In genomic region chr9:113522858-113523257, GRCh38 we compare ENCODE assay signal across 10 cellular contexts. TPM values are rescaled to one million over a fixed set of nuclear protein-coding genes. Genes with fewer than 3 reads are reported as not detected.
DNase-seq lines count a peak whose midpoint lies in the region; ATAC-seq and TF ChIP-seq lines count a peak whose summit lies in the region.
"Had no signal": no experiment of that assay in that cellular context is flagged by ENCODE, and none has a peak within 500 bp of the region (broad histone marks: within the 10 kb centered on the region; RNA-seq: fewer than 3 reads in every experiment).

No MANE protein-coding gene starts in this region.

- TF ChIP-seq EP300 in gastroesophageal sphincter (IDR thresholded peaks at IDR 0.05) (no peak), stomach (IDR thresholded peaks at IDR 0.05) (no peak)

- peak overlapping the region; percentile 4 to 84 (median 72) for H3K27ac ChIP-seq in gastroesophageal sphincter
- peak overlapping the region in 4 of 5 donors; percentile 36 to 80 (median 67) for H3K27ac ChIP-seq in stomach
- H3K27ac ChIP-seq: body of pancreas had no signal

- H3K4me3 ChIP-seq in gastroesophageal sphincter (no peak overlapping the region), stomach (no peak overlapping the region)
- H3K4me3 ChIP-seq: body of pancreas had no signal

- no peaks in the 10 kb centered on the region for H3K27me3 ChIP-seq in gastroesophageal sphincter
- H3K27me3 ChIP-seq in stomach: no peaks in the 10 kb centered on the region
- H3K27me3 ChIP-seq: body of pancreas had no signal

- no CpG with 5 or more reads among the region's 8 CpGs for WGBS in gastroesophageal sphincter (ENCODE audit: low coverage in 1 of 2), 2 donors
- 69 to 92% (median 89%) methylated on average over 2 to 8 of the region's 8 CpGs for WGBS in stomach, 5 donors

- ATAC-seq in GM19397 (IDR thresholded peaks at IDR 0.05; ENCODE audit: unreplicated experiment) (peak; percentile 7), HG03571 (IDR thresholded peaks at IDR 0.05; ENCODE audit: unreplicated experiment) (peak; percentile 1), gastroesophageal sphincter (no peak)
- ATAC-seq: body of pancreas had no signal

- intact Hi-C loops in stomach (cut with DNase I; ENCODE audit: low total_unique reads): no loop called here

- H3K36me3 ChIP-seq in gastroesophageal sphincter: peaks cover 0 to 17% of the 10 kb centered on the region in 2 donors
- peaks cover 0 to 20% (median 12%) of the 10 kb centered on the region in 4 donors for H3K36me3 ChIP-seq in stomach

- peaks cover 16 to 97% (median 43%) of the 10 kb centered on the region in 3 donors for H3K4me1 ChIP-seq in gastroesophageal sphincter
- H3K4me1 ChIP-seq in stomach: peaks cover 52 to 88% (median 69%) of the 10 kb centered on the region in 4 donors

- DNase-seq in stomach: no peak
- DNase-seq in iPS-NIHi11 (ENCODE audit: low spot score): no peak
- DNase-seq in NOMO-1 treated with DMSO at 0.1 percent for 48 hours (lab: John Stamatoyannopoulos, UW; ENCODE audit: unreplicated experiment): no peak
- no peak for DNase-seq in SHP77 (lab: John Stamatoyannopoulos, UW)
- DNase-seq: body of pancreas, GOT3, NCI-H510A had no signal

- no peaks in the 10 kb centered on the region for H3K9me3 ChIP-seq in gastroesophageal sphincter
- H3K9me3 ChIP-seq in stomach: no peaks in the 10 kb centered on the region
- H3K9me3 ChIP-seq: body of pancreas had no signal

- TF ChIP-seq POLR2A in gastroesophageal sphincter (IDR thresholded peaks at IDR 0.05) (no peak), stomach (IDR thresholded peaks at IDR 0.05) (no peak)

- no peak for TF ChIP-seq CTCF in gastroesophageal sphincter (IDR thresholded peaks at IDR 0.05)
- no peak for TF ChIP-seq CTCF in stomach (IDR thresholded peaks at IDR 0.05)

RNA-seq across cellular contexts. Expression of gene RGS3, which starts 59.3 kb away (rescaled TPM):
- total RNA-seq in gastroesophageal sphincter (100 to 1,000 TPM in 1 of 4 donors, 10 to 100 TPM in 3; 43.9 to 122 (median 72.7) TPM), stomach (10 to 100 TPM; 27.0 to 71.4 (median 49.2) TPM)
- polyA plus RNA-seq in stomach: 10 to 100 TPM; 26.6 to 41.0 (median 30.4) TPM
